In genomic region chr2:14270036-14270582, GRCh38 we compare ENCODE assay signal across 16 cellular contexts.
DNase-seq lines count a peak whose midpoint lies in the region; ATAC-seq and TF ChIP-seq lines count a peak whose summit lies in the region.
"Had no signal": no experiment of that assay in that cellular context is flagged by ENCODE, and none has a peak within 500 bp of the region (broad histone marks: within the 10 kb centered on the region; RNA-seq: fewer than 3 reads in every experiment).

No MANE protein-coding gene starts in this region.

- H3F3A ChIP-seq in neural cell (ENCODE audit: insufficient read depth, low read length, poor library complexity, severe bottlenecking): no peaks in the 10 kb centered on the region

- CTCF ChIA-PET in Caco-2 (lab: Charles Lee): no interaction called here

- WGBS in ovary, 3 donors: 64 to 65% (median 65%) methylated on average over 5 of the region's 5 CpGs

- no peak overlapping the region for H3K4me2 ChIP-seq in neural cell (ENCODE audit: low read length)
- H3K4me2 ChIP-seq: BLaER1 had no signal

- no peak for ATAC-seq in gastrocnemius medialis
- ATAC-seq: CD8-positive, alpha-beta T cell had no signal

- no peak for TF ChIP-seq RAD21 in neural cell (conservative IDR thresholded peaks at IDR 0.05)

- H4K20me1 ChIP-seq in neural cell (ENCODE audit: insufficient read depth): no peaks in the 10 kb centered on the region
- H4K20me1 ChIP-seq: BLaER1 had no signal

- no peaks in the 10 kb centered on the region for H3K79me2 ChIP-seq in neural cell (replicated peaks; ENCODE audit: insufficient read depth, low read length)

- intact Hi-C loops in Caco-2 (cut with micrococcal nuclease; ENCODE audit: unreplicated experiment) (no loop called here), ovary (cut with DNase I) (no loop called here), gastrocnemius medialis (cut with DNase I; ENCODE audit: low total_unique reads) (no loop called here)

- H3K9me3 ChIP-seq in Caco-2 (peaks cover 10% of the 10 kb centered on the region), neural cell (ENCODE audit: low read length) (no peaks in the 10 kb centered on the region), ovary (no peaks in the 10 kb centered on the region), gastrocnemius medialis (no peaks in the 10 kb centered on the region)
- H3K9me3 ChIP-seq: BLaER1 had no signal

- H3K27ac ChIP-seq in neural cell (ENCODE audit: low read length): peak overlapping the region; percentile 56
- no peak overlapping the region for H3K27ac ChIP-seq in ovary
- no peak overlapping the region for H3K27ac ChIP-seq in gastrocnemius medialis
- H3K27ac ChIP-seq: BLaER1, C4-2B, GM23248 had no signal

- H3K27ac Mint-ChIP-seq in Caco-2 (ENCODE audit: unreplicated experiment) (peak overlapping the region; percentile 14), endothelial cell (ENCODE audit: unreplicated experiment) (no peak overlapping the region)
- H3K27ac Mint-ChIP-seq: B cell; CD4-positive, CD25-positive, alpha-beta regulatory T cell; CD8-positive, alpha-beta T cell had no signal

- no peak overlapping the region for H3K9ac ChIP-seq in neural cell (ENCODE audit: low read length)
- H3K9ac ChIP-seq: BLaER1, GM23248 had no signal

- no peaks in the 10 kb centered on the region for H3K9me2 ChIP-seq in neural cell (ENCODE audit: insufficient read depth, low read length)

- H3K4me3 Mint-ChIP-seq in Caco-2 (ENCODE audit: unreplicated experiment) (no peak overlapping the region), endothelial cell (ENCODE audit: unreplicated experiment) (peak overlapping the region; percentile 6)
- H3K4me3 Mint-ChIP-seq: B cell; CD4-positive, CD25-positive, alpha-beta regulatory T cell; CD8-positive, alpha-beta T cell had no signal

- no peaks in the 10 kb centered on the region for H3K36me3 ChIP-seq in Caco-2 (ENCODE audit: control insufficient read depth, insufficient read depth, low read length)
- no peaks in the 10 kb centered on the region for H3K36me3 ChIP-seq in neural cell (ENCODE audit: insufficient read depth, low read length)
- no peaks in the 10 kb centered on the region for H3K36me3 ChIP-seq in ovary
- H3K36me3 ChIP-seq in gastrocnemius medialis: no peaks in the 10 kb centered on the region
- H3K36me3 ChIP-seq: BLaER1 had no signal

- peaks cover 26% of the 10 kb centered on the region for H3K9me3 Mint-ChIP-seq in Caco-2 (ENCODE audit: unreplicated experiment)
- no peaks in the 10 kb centered on the region for H3K9me3 Mint-ChIP-seq in endothelial cell (ENCODE audit: unreplicated experiment)

- TF ChIP-seq CTCF in Caco-2 (IDR thresholded peaks at IDR 0.05; ENCODE audit: insufficient read depth in 1 of 2, low read depth in 1 of 2, low read length in 1 of 2, severe bottlenecking in 1 of 2, unreplicated experiment in 1 of 2): no peak
- TF ChIP-seq CTCF in endothelial cell (IDR thresholded peaks at IDR 0.05; ENCODE audit: unreplicated experiment): no peak
- TF ChIP-seq CTCF in neural cell (IDR thresholded peaks at IDR 0.05; ENCODE audit: poor library complexity, severe bottlenecking): no peak
- TF ChIP-seq CTCF in ovary (IDR thresholded peaks at IDR 0.05): no peak
- TF ChIP-seq CTCF in gastrocnemius medialis (IDR thresholded peaks at IDR 0.05 in 4 of 5, conservative IDR thresholded peaks at IDR 0.05 in 1 of 5): no peak

- no peaks in the 10 kb centered on the region for H3K27me3 ChIP-seq in Caco-2 (replicated peaks; ENCODE audit: control insufficient read depth, insufficient read depth, low read length)
- H3K27me3 ChIP-seq in neural cell (ENCODE audit: insufficient read depth, low read depth, low read length): no peaks in the 10 kb centered on the region
- no peaks in the 10 kb centered on the region for H3K27me3 ChIP-seq in ovary
- H3K27me3 ChIP-seq in gastrocnemius medialis: no peaks in the 10 kb centered on the region
- H3K27me3 ChIP-seq: BLaER1 had no signal

- H3K27me3 Mint-ChIP-seq in Caco-2 (ENCODE audit: insufficient read depth, unreplicated experiment) (no peaks in the 10 kb centered on the region), endothelial cell (ENCODE audit: unreplicated experiment) (peaks cover 3% of the 10 kb centered on the region)
- H3K27me3 Mint-ChIP-seq: B cell; CD4-positive, CD25-positive, alpha-beta regulatory T cell had no signal

- H3K4me1 ChIP-seq in Caco-2 (peaks cover 11% of the 10 kb centered on the region; the same call in 1 of the 2 replicates), ovary (ENCODE audit: insufficient read depth) (no peaks in the 10 kb centered on the region), gastrocnemius medialis (no peaks in the 10 kb centered on the region)

- H3K36me3 Mint-ChIP-seq in Caco-2 (ENCODE audit: insufficient read depth, unreplicated experiment) (peaks cover 7% of the 10 kb centered on the region), endothelial cell (ENCODE audit: low read depth, unreplicated experiment) (no peaks in the 10 kb centered on the region)
- H3K36me3 Mint-ChIP-seq: CD4-positive, CD25-positive, alpha-beta regulatory T cell; CD8-positive, alpha-beta T cell had no signal

- no peak overlapping the region for H2AFZ ChIP-seq in neural cell (ENCODE audit: low read depth, low read length)
- H2AFZ ChIP-seq: GM23248 had no signal

- POLR2A ChIA-PET in Caco-2 (lab: Charles Lee): no interaction called here

- H3K4me3 ChIP-seq in Caco-2 (ENCODE audit: low read depth, low read length) (no peak overlapping the region), neural cell (ENCODE audit: low read length) (no peak overlapping the region), ovary (no peak overlapping the region), gastrocnemius medialis (no peak overlapping the region)
- H3K4me3 ChIP-seq: BLaER1, GM23248 had no signal

- DNase-seq in Caco-2 (peak; percentile 51 to 74), endothelial cell (ENCODE audit: low spot score) (no peak), ovary (no peak), anterior cingulate cortex (lab: John Stamatoyannopoulos, UW) (no peak), gastrocnemius medialis (no peak)
- DNase-seq: CD4-positive, CD25-positive, alpha-beta regulatory T cell; CD8-positive, alpha-beta T cell; DMS153; DND-41; GM23248; H7; HCEC 1CT had no signal

- BruUV-seq in Caco-2 (replicated peaks; lab: Mats Ljungman, UMichigan): no TSS peak

- H3K4me1 Mint-ChIP-seq in Caco-2 (ENCODE audit: low read depth, unreplicated experiment) (no peaks in the 10 kb centered on the region), endothelial cell (ENCODE audit: unreplicated experiment) (peaks cover 4% of the 10 kb centered on the region)
- H3K4me1 Mint-ChIP-seq: B cell; CD4-positive, CD25-positive, alpha-beta regulatory T cell had no signal

- no peak for TF ChIP-seq EP300 in neural cell (conservative IDR thresholded peaks at IDR 0.05; ENCODE audit: poor library complexity, severe bottlenecking)
- no peak for TF ChIP-seq EP300 in ovary (IDR thresholded peaks at IDR 0.05)

- in situ Hi-C loops in gastrocnemius medialis (cut with MboI; ENCODE audit: low sequenced_read_pairs in 4 of 4): no loop called here

- no peak for TF ChIP-seq POLR2A in ovary (IDR thresholded peaks at IDR 0.05)
- TF ChIP-seq POLR2A in gastrocnemius medialis (IDR thresholded peaks at IDR 0.05): no peak

TF ChIP-seq in neural cell, 6 proteins besides CTCF, POLR2A, EP300 and RAD21:
- TF ChIP-seq POLR2AphosphoS5 (IDR thresholded peaks at IDR 0.05) (no peak), EZH2 (IDR thresholded peaks at IDR 0.05; ENCODE audit: borderline replicate concordance, insufficient read depth, low read length, poor library complexity, severe bottlenecking) (no peak), REST (IDR thresholded peaks at IDR 0.05; ENCODE audit: borderline replicate concordance) (no peak), SMC3 (conservative IDR thresholded peaks at IDR 0.05; ENCODE audit: poor library complexity) (no peak), TAF1 (IDR thresholded peaks at IDR 0.05; ENCODE audit: low read depth) (no peak), MXI1 (conservative IDR thresholded peaks at IDR 0.05; ENCODE audit: poor library complexity, severe bottlenecking) (no peak)

Comparison
In these comparisons a context has a peak if more than half of its experiments do, and no peak if none do; other contexts are left out.
1. DNase-seq: peak in Caco-2 (2 of 2); none in endothelial cell (single experiment), ovary (0 of 5), anterior cingulate cortex (0 of 58) and gastrocnemius medialis (0 of 2).